11 cellular contexts compared by ENCODE assay signal in the genomic region with DNA sequence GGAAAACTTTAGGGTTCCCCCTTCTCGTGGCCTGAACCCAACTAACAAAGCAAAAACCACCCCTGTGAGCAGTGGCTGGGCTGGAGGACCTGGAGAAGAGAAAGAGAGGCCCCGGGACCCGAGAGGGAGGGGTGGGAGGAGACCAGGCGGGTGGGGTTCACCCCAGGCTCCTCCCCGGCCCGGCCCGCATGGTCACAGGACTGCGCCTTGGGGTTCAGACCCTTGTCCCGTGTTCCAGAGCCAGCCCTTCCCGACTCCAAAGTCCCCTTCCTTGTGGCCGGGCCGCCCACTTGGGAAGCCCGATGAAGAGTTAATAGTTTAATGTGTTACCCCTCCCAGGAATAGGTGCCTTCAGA. TPM values are rescaled to one million over a fixed set of nuclear protein-coding genes. Genes with fewer than 3 reads are reported as not detected.
DNase-seq lines count a peak whose midpoint lies in the region; ATAC-seq lines count a peak whose summit lies in the region.
"Had no signal": no experiment of that assay in that cellular context is flagged by ENCODE, and none has a peak within 500 bp of the region (broad histone marks: within the 10 kb centered on the region; RNA-seq: fewer than 3 reads in every experiment).

No MANE protein-coding gene starts in this region.

- H3K27me3 ChIP-seq in CD4-positive, alpha-beta memory T cell (ENCODE audit: insufficient read depth, low read length): no peaks in the 10 kb centered on the region

- peak overlapping the region in 6 of 8 donors; percentile 9 to 61 (median 54) for H3K4me3 Mint-ChIP-seq in CD4-positive, alpha-beta memory T cell
- peak overlapping the region; percentile 29 to 78 (median 58) for H3K4me3 Mint-ChIP-seq in IgD-negative memory B cell
- H3K4me3 Mint-ChIP-seq in naive thymus-derived CD8-positive, alpha-beta T cell: peak overlapping the region in 8 of 10 donors; percentile 28 to 67 (median 49)

- peaks cover 7 to 9% (median 8%) of the 10 kb centered on the region in 4 donors for H3K4me1 Mint-ChIP-seq in CD4-positive, alpha-beta memory T cell
- H3K4me1 Mint-ChIP-seq in IgD-negative memory B cell: peaks cover 0 to 7% (median 2%) of the 10 kb centered on the region in 3 donors
- H3K4me1 Mint-ChIP-seq in naive thymus-derived CD8-positive, alpha-beta T cell: peaks cover 4 to 14% (median 7%) of the 10 kb centered on the region in 4 donors

- intact Hi-C loops in CD4-positive, alpha-beta memory T cell (cut with micrococcal nuclease): no loop called here

- peak in 1 of 2 donors; percentile 10 for ATAC-seq in naive thymus-derived CD8-positive, alpha-beta T cell
- no peak for ATAC-seq in GM19467 (IDR thresholded peaks at IDR 0.05; ENCODE audit: unreplicated experiment)

- peaks cover 6 to 10% of the 10 kb centered on the region in 2 donors for H3K27me3 Mint-ChIP-seq in CD4-positive, alpha-beta memory T cell
- peaks cover 5% of the 10 kb centered on the region for H3K27me3 Mint-ChIP-seq in IgD-negative memory B cell
- H3K27me3 Mint-ChIP-seq in naive thymus-derived CD8-positive, alpha-beta T cell: peaks cover 2 to 18% (median 10%) of the 10 kb centered on the region in 5 donors

- H3K36me3 Mint-ChIP-seq in CD4-positive, alpha-beta memory T cell: no peaks in the 10 kb centered on the region
- H3K36me3 Mint-ChIP-seq in IgD-negative memory B cell: peaks cover 2% of the 10 kb centered on the region
- H3K36me3 Mint-ChIP-seq in naive thymus-derived CD8-positive, alpha-beta T cell: peaks cover 0 to 2% (median 0%) of the 10 kb centered on the region in 3 donors

- CTCF ChIA-PET in CD4-positive, alpha-beta memory T cell (lab: Charles Lee; ENCODE audit: partially characterized antibody): interaction anchor here (0.7 kb wide), 1 partner anchor 936 kb away, joined by 3 read pairs; no protein-coding TSS in a partner anchor

- H3K27ac ChIP-seq in CD4-positive, alpha-beta memory T cell (ENCODE audit: low read depth, low read length): no peak overlapping the region
- peak overlapping the region; percentile 61 for H3K27ac ChIP-seq in epithelial cell of prostate

- DNase-seq in CD4-positive, alpha-beta memory T cell: no peak
- no peak for DNase-seq in epithelial cell of prostate (ENCODE audit: low read depth, low spot score)
- peak in 1 of 10 donors; percentile 3 for DNase-seq in naive thymus-derived CD8-positive, alpha-beta T cell
- no peak for DNase-seq in superior temporal gyrus (ENCODE audit: extremely low spot score)
- DNase-seq in pons (ENCODE audit: low spot score): no peak
- no peak for DNase-seq in NCI-H1436 treated with DMSO at 0.1 percent for 48 hours (lab: John Stamatoyannopoulos, UW)
- DNase-seq: NCI-H524 treated with DMSO at 0.1 percent for 48 hours had no signal

- H3K27ac Mint-ChIP-seq in CD4-positive, alpha-beta memory T cell: no peak overlapping the region
- no peak overlapping the region for H3K27ac Mint-ChIP-seq in IgD-negative memory B cell
- H3K27ac Mint-ChIP-seq in naive thymus-derived CD8-positive, alpha-beta T cell: no peak overlapping the region
- H3K27ac Mint-ChIP-seq: stimulated activated naive CD8-positive, alpha-beta T cell treated with anti-CD3 and anti-CD28 coated beads, Interleukin-15, Interleukin-2, amounts not matched to agents 100 ng/mL and 50 ng/mL, for 24 hours had no signal

- H3K9me3 Mint-ChIP-seq in CD4-positive, alpha-beta memory T cell: peaks cover 0 to 3% (median 0%) of the 10 kb centered on the region in 8 donors
- no peaks in the 10 kb centered on the region for H3K9me3 Mint-ChIP-seq in IgD-negative memory B cell
- no peaks in the 10 kb centered on the region for H3K9me3 Mint-ChIP-seq in naive thymus-derived CD8-positive, alpha-beta T cell
- H3K9me3 Mint-ChIP-seq: stimulated activated naive CD8-positive, alpha-beta T cell treated with anti-CD3 and anti-CD28 coated beads, Interleukin-15, Interleukin-2, amounts not matched to agents 100 ng/mL and 50 ng/mL, for 24 hours had no signal

- H3K9me3 ChIP-seq in CD4-positive, alpha-beta memory T cell (ENCODE audit: control insufficient read depth in 1 of 2, low read length in 2 of 2): no peaks in the 10 kb centered on the region

- H3K4me1 ChIP-seq in CD4-positive, alpha-beta memory T cell (ENCODE audit: insufficient read depth, low read length): peaks cover 18% of the 10 kb centered on the region

- POLR2A ChIA-PET in CD4-positive, alpha-beta memory T cell (lab: Charles Lee; ENCODE audit: partially characterized antibody): no interaction called here
- POLR2A ChIA-PET in naive thymus-derived CD8-positive, alpha-beta T cell (lab: Charles Lee): no interaction called here

- no peak overlapping the region for H3K4me3 ChIP-seq in CD4-positive, alpha-beta memory T cell (ENCODE audit: low read length in 2 of 2)

- H3K36me3 ChIP-seq in CD4-positive, alpha-beta memory T cell (ENCODE audit: insufficient read depth, low read length): no peaks in the 10 kb centered on the region

RNA-seq across cellular contexts. Expression of gene MARVELD3, which starts 0.9 kb away (rescaled TPM):
- not detected for total RNA-seq in CD4-positive, alpha-beta memory T cell
- not detected for polyA plus RNA-seq in CD4-positive, alpha-beta memory T cell
- not detected for polyA plus RNA-seq in IgD-negative memory B cell
- total RNA-seq in naive thymus-derived CD8-positive, alpha-beta T cell: not detected
- under 1 TPM in 1 of 3 donors, not detected in 2; 0.06 TPM for polyA plus RNA-seq in naive thymus-derived CD8-positive, alpha-beta T cell
- total RNA-seq: lung microvascular endothelial cell had no signal

RNA-seq across cellular contexts. Expression of gene TAT, which starts 49.9 kb away (rescaled TPM):
- total RNA-seq in CD4-positive, alpha-beta memory T cell: not detected
- polyA plus RNA-seq in CD4-positive, alpha-beta memory T cell: not detected
- polyA plus RNA-seq in IgD-negative memory B cell: not detected
- total RNA-seq in naive thymus-derived CD8-positive, alpha-beta T cell: not detected
- not detected for polyA plus RNA-seq in naive thymus-derived CD8-positive, alpha-beta T cell
- total RNA-seq: lung microvascular endothelial cell had no signal
